ENCODE assay signal across 14 cellular contexts in genomic region chr6:156833755-156834154, GRCh38. TPM values are rescaled to one million over a fixed set of nuclear protein-coding genes. Genes with fewer than 3 reads are reported as not detected.
A peak's percentile ranks its signal among the peaks of the same experiment; 100 is the strongest.
DNase-seq lines count a peak whose midpoint lies in the region; ATAC-seq, FAIRE-seq and TF ChIP-seq lines count a peak whose summit lies in the region.
"Had no signal": no experiment of that assay in that cellular context is flagged by ENCODE, and none has a peak within 500 bp of the region (broad histone marks: within the 10 kb centered on the region; RNA-seq: fewer than 3 reads in every experiment).

No MANE protein-coding gene starts in this region.

- CTCF ChIA-PET in endothelial cell of umbilical vein (lab: Charles Lee) = no interaction called here

- no TSS peak for BruUV-seq in endothelial cell of umbilical vein (replicated peaks; lab: Mats Ljungman, UMichigan)

- no peaks in the 10 kb centered on the region for H3K9me3 Mint-ChIP-seq in activated T-cell treated with anti-CD3 and anti-CD28 coated beads, Interleukin-2, amount 50 U/mL, for 72 hours

- FAIRE-seq in endothelial cell of umbilical vein (lab: Jason Lieb, UNC) = no peak

- peak overlapping the region; percentile 1 for H3K9ac ChIP-seq in endothelial cell of umbilical vein (replicated peaks; ENCODE audit: extremely low read depth, insufficient read depth, low read length)

- intact Hi-C loops in endothelial cell of umbilical vein (cut with micrococcal nuclease) (no loop called here), lower lobe of right lung (cut with DNase I) (no loop called here)

- H3K27me3 ChIP-seq in endothelial cell of umbilical vein (ENCODE audit: control insufficient read depth in 2 of 2, insufficient read depth in 2 of 2, low read length in 2 of 2) (no peaks in the 10 kb centered on the region), lower lobe of right lung (ENCODE audit: low read depth) (no peaks in the 10 kb centered on the region)
- H3K27me3 ChIP-seq: SJSA1 had no signal

- no peaks in the 10 kb centered on the region for H3K9me1 ChIP-seq in endothelial cell of umbilical vein (replicated peaks; ENCODE audit: control insufficient read depth, extremely low read depth, insufficient read depth, low read length)

- no peak for ATAC-seq in activated T-cell treated with anti-CD3 and anti-CD28 coated beads, Interleukin-2, amount 50 U/mL, for 72 hours (replicated peaks in 1 of 2)
- ATAC-seq in lower lobe of right lung = no peak
- no peak for ATAC-seq in GM21390 (IDR thresholded peaks at IDR 0.05; ENCODE audit: unreplicated experiment)

- no peak for TF ChIP-seq CTCF in endothelial cell of umbilical vein (IDR thresholded peaks at IDR 0.05; ENCODE audit: extremely low read depth in 1 of 2, insufficient read depth in 1 of 2, low read depth in 1 of 2, low read length in 2 of 2)
- TF ChIP-seq CTCF in lower lobe of right lung (IDR thresholded peaks at IDR 0.05) = no peak

- H3K9me3 ChIP-seq in endothelial cell of umbilical vein (replicated peaks; ENCODE audit: control insufficient read depth, insufficient read depth, low read length) (no peaks in the 10 kb centered on the region), lower lobe of right lung (no peaks in the 10 kb centered on the region)
- H3K9me3 ChIP-seq: SJSA1 had no signal

- H3K4me2 ChIP-seq in endothelial cell of umbilical vein (ENCODE audit: insufficient read depth, low read length) = peak overlapping the region; percentile 31

- no peak for DNase-seq in activated T-cell treated with anti-CD3 and anti-CD28 coated beads, Interleukin-2, amount 50 U/mL, for 72 hours
- DNase-seq in activated T-cell treated with anti-CD3 and anti-CD28 coated beads, Interleukin-2, amount 50 U/mL, for 48 hours = no peak
- DNase-seq in NCI-H748 (lab: John Stamatoyannopoulos, UW; ENCODE audit: unreplicated experiment) (peak; percentile 71), endothelial cell of umbilical vein (ENCODE audit: low read depth, low spot score) (peak; percentile 55), lower lobe of right lung (no peak), NCI-H2196 (lab: John Stamatoyannopoulos, UW; ENCODE audit: unreplicated experiment) (no peak)
- no peak for DNase-seq in activated CD4-positive, alpha-beta T cell treated with anti-CD3 and anti-CD28 coated beads, Interleukin-2, amount 50 U/mL, for 4 hours
- DNase-seq: NCI-H1694, NCI-H2171 treated with DMSO at 0.1 percent for 48 hours, NCI-H510A had no signal

- dilution Hi-C loops in endothelial cell of umbilical vein (cut with MboI; ENCODE audit: extremely low pct_ligation_motif_present, low sequenced_read_pairs) = no loop called here

- H3K36me3 Mint-ChIP-seq in activated T-cell treated with anti-CD3 and anti-CD28 coated beads, Interleukin-2, amount 50 U/mL, for 72 hours (ENCODE audit: insufficient read depth in 2 of 2) = peaks cover 4 to 6% of the 10 kb centered on the region in 2 donors

- H4K20me1 ChIP-seq in endothelial cell of umbilical vein (replicated peaks; ENCODE audit: control insufficient read depth, extremely low read depth, insufficient read depth, low read length) = peaks cover 10% of the 10 kb centered on the region

- H3K4me3 Mint-ChIP-seq in activated T-cell treated with anti-CD3 and anti-CD28 coated beads, Interleukin-2, amount 50 U/mL, for 72 hours = no peak overlapping the region

- H3K36me3 ChIP-seq in endothelial cell of umbilical vein (ENCODE audit: control insufficient read depth in 2 of 2, extremely low read depth in 1 of 2, insufficient read depth in 2 of 2, low read length in 2 of 2) (no peaks in the 10 kb centered on the region), lower lobe of right lung (peaks cover 24% of the 10 kb centered on the region)

- H3K27me3 Mint-ChIP-seq in activated T-cell treated with anti-CD3 and anti-CD28 coated beads, Interleukin-2, amount 50 U/mL, for 72 hours (ENCODE audit: low read depth) = no peaks in the 10 kb centered on the region

- H3K27ac ChIP-seq in endothelial cell of umbilical vein (ENCODE audit: insufficient read depth, low read depth, low read length) (no peak overlapping the region), lower lobe of right lung (no peak overlapping the region)
- H3K27ac ChIP-seq: C4-2B, RWPE1, SJSA1 had no signal

- H3K4me3 ChIP-seq in endothelial cell of umbilical vein (replicated peaks in 1 of 3; ENCODE audit: insufficient read depth in 1 of 3, low read depth in 1 of 3, low read length in 3 of 3) (no peak overlapping the region), lower lobe of right lung (no peak overlapping the region)
- H3K4me3 ChIP-seq: SJSA1 had no signal

- no peak overlapping the region for H2AFZ ChIP-seq in endothelial cell of umbilical vein (ENCODE audit: low read depth, low read length)

- H3K4me1 Mint-ChIP-seq in activated T-cell treated with anti-CD3 and anti-CD28 coated beads, Interleukin-2, amount 50 U/mL, for 72 hours (ENCODE audit: low read depth) = peaks cover 34% of the 10 kb centered on the region

- H3K79me2 ChIP-seq in endothelial cell of umbilical vein (ENCODE audit: control insufficient read depth, insufficient read depth, low read length) = peaks cover 67% of the 10 kb centered on the region

- H3K27ac Mint-ChIP-seq in activated T-cell treated with anti-CD3 and anti-CD28 coated beads, Interleukin-2, amount 50 U/mL, for 72 hours = peak overlapping the region; percentile 63

- no peak for TF ChIP-seq POLR2A in endothelial cell of umbilical vein (IDR thresholded peaks at IDR 0.05; ENCODE audit: low read depth, low read length)

- H3K4me1 ChIP-seq in endothelial cell of umbilical vein (ENCODE audit: control insufficient read depth, extremely low read depth, insufficient read depth, low read length) = peaks cover 11% of the 10 kb centered on the region
- peaks cover 29% of the 10 kb centered on the region for H3K4me1 ChIP-seq in lower lobe of right lung

- POLR2A ChIA-PET in endothelial cell of umbilical vein (lab: Charles Lee) = no interaction called here

TF ChIP-seq in endothelial cell of umbilical vein, 7 proteins besides CTCF, POLR2A, EP300 and RAD21:
- no peak for TF ChIP-seq FOS (IDR thresholded peaks at IDR 0.05; ENCODE audit: borderline replicate concordance, insufficient read depth, low read length)
- no peak for TF ChIP-seq MAX (IDR thresholded peaks at IDR 0.05; ENCODE audit: insufficient read depth, insufficient read length)
- TF ChIP-seq EZH2 (IDR thresholded peaks at IDR 0.05; ENCODE audit: borderline replicate concordance, low read depth, low read length, severe bottlenecking) = no peak
- TF ChIP-seq MYC (IDR thresholded peaks at IDR 0.05; ENCODE audit: low read depth, low read length) = no peak
- no peak for TF ChIP-seq JUN (IDR thresholded peaks at IDR 0.05; ENCODE audit: borderline replicate concordance, insufficient read depth, insufficient read length, low read depth)
- no peak for TF ChIP-seq GATA2 (IDR thresholded peaks at IDR 0.05; ENCODE audit: insufficient read depth, insufficient read length, low read depth, low read length)
- TF ChIP-seq POLR2AphosphoS5 (IDR thresholded peaks at IDR 0.05; ENCODE audit: insufficient read depth, low read depth, low read length) = no peak

RNA-seq across cellular contexts. Expression of gene ARID1B, which starts 56.6 kb away (rescaled TPM):
- 10 to 100 TPM; 62.9 to 71.6 TPM for total RNA-seq in activated T-cell treated with anti-CD3 and anti-CD28 coated beads, Interleukin-2, amount 50 U/mL, for 72 hours
- total RNA-seq in endothelial cell of umbilical vein (81.3 and 89.5 TPM in 2 replicates), lower lobe of right lung (95.5 TPM)
- polyA plus RNA-seq in endothelial cell of umbilical vein = 19.9 and 21.8 TPM in 2 replicates
- 23.4 and 24.0 TPM in 2 replicates for polyA plus RNA-seq in endothelial cell of umbilical vein (2011; cell fraction: cytosol; rRNA removed)
- 77.1 and 78.2 TPM in 2 replicates for polyA plus RNA-seq in endothelial cell of umbilical vein (2011; cell fraction: nucleus; rRNA removed)
- polyA plus RNA-seq in endothelial cell of umbilical vein (2012) = 25.7 and 28.8 TPM in 2 replicates
- polyA minus RNA-seq in endothelial cell of umbilical vein = 154 and 179 TPM in 2 replicates
- 26.9 TPM for polyA minus RNA-seq in endothelial cell of umbilical vein (2011; cell fraction: cytosol; rRNA and poly(A)+ RNA removed)
- polyA minus RNA-seq in endothelial cell of umbilical vein (2011; cell fraction: nucleus; rRNA and poly(A)+ RNA removed) = 366 and 441 TPM in 2 replicates

Comparison
In these comparisons a context has a peak if more than half of its experiments do, and no peak if none do; other contexts are left out.
1. DNase-seq: peak in NCI-H748 (single experiment) and endothelial cell of umbilical vein (single experiment); none in activated T-cell treated with anti-CD3 and anti-CD28 coated beads, Interleukin-2, amount 50 U/mL, for 72 hours (0 of 2), activated T-cell treated with anti-CD3 and anti-CD28 coated beads, Interleukin-2, amount 50 U/mL, for 48 hours (0 of 2), activated CD4-positive, alpha-beta T cell treated with anti-CD3 and anti-CD28 coated beads, Interleukin-2, amount 50 U/mL, for 4 hours (0 of 2), lower lobe of right lung (single experiment) and NCI-H2196 (single experiment).